ENCODE assay signal across 2 cellular contexts in genomic region chr3:195839260-195840010, GRCh38.
TF ChIP-seq lines count a peak whose summit lies in the region.

No MANE protein-coding gene starts in this region.

TF ChIP-seq in SK-N-SH treated with all-trans-retinoic acid at 6 μM for 48 hours, 23 proteins besides CTCF, POLR2A, EP300 and RAD21 (continued from another document):
- TF ChIP-seq PATZ1 (CRISPR knock-in tag; IDR thresholded peaks at IDR 0.05; ENCODE audit: borderline replicate concordance) (no peak), RARB (CRISPR knock-in tag; IDR thresholded peaks at IDR 0.05) (no peak), ZNF70 (CRISPR knock-in tag; IDR thresholded peaks at IDR 0.05) (no peak), ZC3H10 (CRISPR knock-in tag; IDR thresholded peaks at IDR 0.05) (no peak), CSDC2 (CRISPR knock-in tag; IDR thresholded peaks at IDR 0.05) (no peak), TCF4 (CRISPR knock-in tag; IDR thresholded peaks at IDR 0.05; ENCODE audit: borderline replicate concordance) (no peak)
TF ChIP-seq in SK-N-SH treated with all-trans-retinoic acid at 6 μM for 48 hours: peak in this region for 0.

TF ChIP-seq in SK-N-SH, 30 proteins besides CTCF, POLR2A, EP300 and RAD21 (continued from another document):
- TF ChIP-seq REST (IDR thresholded peaks at IDR 0.05; ENCODE audit: low read depth, low read length): no peak
- TF ChIP-seq, protein P1, sequence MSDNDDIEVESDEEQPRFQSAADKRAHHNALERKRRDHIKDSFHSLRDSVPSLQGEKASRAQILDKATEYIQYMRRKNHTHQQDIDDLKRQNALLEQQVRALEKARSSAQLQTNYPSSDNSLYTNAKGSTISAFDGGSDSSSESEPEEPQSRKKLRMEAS (IDR thresholded peaks at IDR 0.05; ENCODE audit: low read depth): no peak
- TF ChIP-seq SMC3 (IDR thresholded peaks at IDR 0.05; ENCODE audit: low read depth, low read length): no peak
- no peak for TF ChIP-seq RCOR1 (IDR thresholded peaks at IDR 0.05; ENCODE audit: low read length)
- no peak for TF ChIP-seq POLR2AphosphoS5 (IDR thresholded peaks at IDR 0.05; ENCODE audit: low read depth, low read length)
- TF ChIP-seq TAF1 (IDR thresholded peaks at IDR 0.05; ENCODE audit: borderline replicate concordance, low read depth, low read length): no peak
- TF ChIP-seq, protein P2, sequence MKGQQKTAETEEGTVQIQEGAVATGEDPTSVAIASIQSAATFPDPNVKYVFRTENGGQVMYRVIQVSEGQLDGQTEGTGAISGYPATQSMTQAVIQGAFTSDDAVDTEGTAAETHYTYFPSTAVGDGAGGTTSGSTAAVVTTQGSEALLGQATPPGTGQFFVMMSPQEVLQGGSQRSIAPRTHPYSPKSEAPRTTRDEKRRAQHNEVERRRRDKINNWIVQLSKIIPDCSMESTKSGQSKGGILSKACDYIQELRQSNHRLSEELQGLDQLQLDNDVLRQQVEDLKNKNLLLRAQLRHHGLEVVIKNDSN (IDR thresholded peaks at IDR 0.05; ENCODE audit: borderline replicate concordance, low read depth): no peak
- no peak for TF ChIP-seq USF2 (IDR thresholded peaks at IDR 0.05; ENCODE audit: borderline replicate concordance, low read depth, low read length)
- TF ChIP-seq, protein P3, sequence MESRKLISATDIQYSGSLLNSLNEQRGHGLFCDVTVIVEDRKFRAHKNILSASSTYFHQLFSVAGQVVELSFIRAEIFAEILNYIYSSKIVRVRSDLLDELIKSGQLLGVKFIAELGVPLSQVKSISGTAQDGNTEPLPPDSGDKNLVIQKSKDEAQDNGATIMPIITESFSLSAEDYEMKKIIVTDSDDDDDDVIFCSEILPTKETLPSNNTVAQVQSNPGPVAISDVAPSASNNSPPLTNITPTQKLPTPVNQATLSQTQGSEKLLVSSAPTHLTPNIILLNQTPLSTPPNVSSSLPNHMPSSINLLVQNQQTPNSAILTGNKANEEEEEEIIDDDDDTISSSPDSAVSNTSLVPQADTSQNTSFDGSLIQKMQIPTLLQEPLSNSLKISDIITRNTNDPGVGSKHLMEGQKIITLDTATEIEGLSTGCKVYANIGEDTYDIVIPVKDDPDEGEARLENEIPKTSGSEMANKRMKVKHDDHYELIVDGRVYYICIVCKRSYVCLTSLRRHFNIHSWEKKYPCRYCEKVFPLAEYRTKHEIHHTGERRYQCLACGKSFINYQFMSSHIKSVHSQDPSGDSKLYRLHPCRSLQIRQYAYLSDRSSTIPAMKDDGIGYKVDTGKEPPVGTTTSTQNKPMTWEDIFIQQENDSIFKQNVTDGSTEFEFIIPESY (IDR thresholded peaks at IDR 0.05; ENCODE audit: borderline replicate concordance, low read depth): no peak
- no peak for TF ChIP-seq TEAD4 (IDR thresholded peaks at IDR 0.05; ENCODE audit: borderline replicate concordance, insufficient read depth)
- no peak for TF ChIP-seq FOSL2 (IDR thresholded peaks at IDR 0.05; ENCODE audit: borderline replicate concordance, low read depth)
- TF ChIP-seq YY1 (IDR thresholded peaks at IDR 0.05; ENCODE audit: low read depth): no peak
